Comparison of ENCODE assay signal across 13 cellular contexts in genomic region chr16:47644166-47644565, GRCh38.
A peak's percentile ranks its signal among the peaks of the same experiment; 100 is the strongest.
DNase-seq lines count a peak whose midpoint lies in the region; ATAC-seq, FAIRE-seq and TF ChIP-seq lines count a peak whose summit lies in the region.
"Had no signal": no experiment of that assay in that cellular context is flagged by ENCODE, and none has a peak within 500 bp of the region (broad histone marks: within the 10 kb centered on the region; RNA-seq: fewer than 3 reads in every experiment).

No MANE protein-coding gene starts in this region.

- H3K9me3 Mint-ChIP-seq in chondrocyte (ENCODE audit: low read depth) = no peaks in the 10 kb centered on the region
- H3K9me3 Mint-ChIP-seq in stimulated activated naive B cell treated with anti-CD40 and anti-IgM and Interleukin-4, amounts not matched to agents 10 μg/mL and 1 μg/mL and 100 μg/mL, for 72 hours = peaks cover 0 to 2% of the 10 kb centered on the region in 2 donors

- in situ Hi-C loops in HepG2 (cut with HindIII; ENCODE audit: extremely low pct_ligation_motif_present, low pct_unique_long_range_greater_than_20kb) = no loop called here

- H3K9ac ChIP-seq in HepG2 (ENCODE audit: insufficient read depth, low read depth, low read length) = no peak overlapping the region

- DNase-seq in AG10803 (ENCODE audit: low read depth) = peak; percentile 87
- DNase-seq in LHCN-M2 (ENCODE audit: low read depth) = peak; percentile 77
- DNase-seq in chondrocyte (ENCODE audit: low spot score) = no peak
- DNase-seq in HepG2 (ENCODE audit: low spot score) = no peak
- no peak for DNase-seq in stimulated activated naive B cell treated with anti-CD40 and anti-IgM and Interleukin-4, amounts not matched to agents 10 μg/mL and 1 μg/mL and 100 μg/mL, for 72 hours
- DNase-seq in NCI-H1048 (lab: John Stamatoyannopoulos, UW) = no peak
- DNase-seq: activated T-cell treated with anti-CD3 and anti-CD28 coated beads, Interleukin-2, amount 50 U/mL, for 24 hours; cortex of kidney; Karpas-422; NCI-H774 had no signal

- POLR2A ChIA-PET in HepG2 (lab: Yijun Ruan, JAX) = no interaction called here

- no TSS peak for BruUV-seq in HepG2 (replicated peaks; lab: Mats Ljungman, UMichigan)

- ATAC-seq in HepG2 (no peak), GM21515 (IDR thresholded peaks at IDR 0.05; ENCODE audit: unreplicated experiment) (no peak), GM19467 (IDR thresholded peaks at IDR 0.05; ENCODE audit: unreplicated experiment) (no peak)
- ATAC-seq in stimulated activated naive B cell treated with anti-CD40 and anti-IgM and Interleukin-4, amounts not matched to agents 10 μg/mL and 1 μg/mL and 100 μg/mL, for 72 hours (replicated peaks) = no peak

- H3K36me3 Mint-ChIP-seq in chondrocyte (ENCODE audit: low read depth) = peaks cover 2% of the 10 kb centered on the region
- peaks cover 28 to 45% of the 10 kb centered on the region in 2 donors for H3K36me3 Mint-ChIP-seq in stimulated activated naive B cell treated with anti-CD40 and anti-IgM and Interleukin-4, amounts not matched to agents 10 μg/mL and 1 μg/mL and 100 μg/mL, for 72 hours

- TF ChIP-seq EP300 in HepG2 (IDR thresholded peaks at IDR 0.05; ENCODE audit: low read depth in 2 of 2, low read length in 2 of 2) = no peak
- TF ChIP-seq EP300 in HepG2 (CRISPR knock-in tag; IDR thresholded peaks at IDR 0.05; ENCODE audit: borderline replicate concordance) = no peak

- H3K4me1 Mint-ChIP-seq in chondrocyte (ENCODE audit: low read depth) = peaks cover 20% of the 10 kb centered on the region
- no peaks in the 10 kb centered on the region for H3K4me1 Mint-ChIP-seq in stimulated activated naive B cell treated with anti-CD40 and anti-IgM and Interleukin-4, amounts not matched to agents 10 μg/mL and 1 μg/mL and 100 μg/mL, for 72 hours

- no peaks in the 10 kb centered on the region for H3K27me3 Mint-ChIP-seq in chondrocyte (ENCODE audit: low read depth)
- no peaks in the 10 kb centered on the region for H3K27me3 Mint-ChIP-seq in stimulated activated naive B cell treated with anti-CD40 and anti-IgM and Interleukin-4, amounts not matched to agents 10 μg/mL and 1 μg/mL and 100 μg/mL, for 72 hours
- H3K27me3 Mint-ChIP-seq: activated T-cell treated with anti-CD3 and anti-CD28 coated beads, Interleukin-2, amount 50 U/mL, for 24 hours had no signal

- no peak for TF ChIP-seq CTCF in AG10803 (conservative IDR thresholded peaks at IDR 0.05; ENCODE audit: low read length)
- no peak for TF ChIP-seq CTCF in chondrocyte (IDR thresholded peaks at IDR 0.05)
- no peak for TF ChIP-seq CTCF in HepG2 (CRISPR knock-in tag; IDR thresholded peaks at IDR 0.05)

- intact Hi-C loops in HepG2 (cut with micrococcal nuclease; ENCODE audit: unreplicated experiment) = no loop called here

- H3K9me3 ChIP-seq in HepG2 (ENCODE audit: low read length) = no peaks in the 10 kb centered on the region

- H3K4me2 ChIP-seq in HepG2 (ENCODE audit: low read depth, low read length) = no peak overlapping the region

- no peaks in the 10 kb centered on the region for H4K20me1 ChIP-seq in HepG2 (ENCODE audit: insufficient read depth, low read length)

- TF ChIP-seq POLR2A in HepG2 (IDR thresholded peaks at IDR 0.05; ENCODE audit: insufficient read depth in 1 of 2, low read depth in 2 of 2, low read length in 2 of 2) = no peak

- H3K4me1 ChIP-seq in HepG2 (ENCODE audit: insufficient read depth, low read length) = no peaks in the 10 kb centered on the region

- no peaks in the 10 kb centered on the region for H3K27me3 ChIP-seq in HepG2 (ENCODE audit: control insufficient read depth in 1 of 2, insufficient read depth in 2 of 2, low read length in 2 of 2)

- no peak for TF ChIP-seq RAD21 in HepG2 (CRISPR knock-in tag; IDR thresholded peaks at IDR 0.05)

- H3K27ac ChIP-seq in HepG2 (ENCODE audit: extremely low read length, insufficient read depth, low read length) = no peak overlapping the region

- H3K79me2 ChIP-seq in HepG2 (ENCODE audit: insufficient read depth, low read length) = no peaks in the 10 kb centered on the region

- H2AFZ ChIP-seq in HepG2 (ENCODE audit: low read length) = no peak overlapping the region

- CTCF ChIA-PET in HepG2 (lab: Yijun Ruan, JAX; ENCODE audit: low intra/inter-chr PET ratio, low total read pairs) = no interaction called here

- peak overlapping the region; percentile 36 for H3K27ac Mint-ChIP-seq in chondrocyte (ENCODE audit: unreplicated experiment)
- no peak overlapping the region for H3K27ac Mint-ChIP-seq in stimulated activated naive B cell treated with anti-CD40 and anti-IgM and Interleukin-4, amounts not matched to agents 10 μg/mL and 1 μg/mL and 100 μg/mL, for 72 hours
- H3K27ac Mint-ChIP-seq: activated T-cell treated with anti-CD3 and anti-CD28 coated beads, Interleukin-2, amount 50 U/mL, for 24 hours had no signal

- H3K4me3 ChIP-seq in AG10803 (ENCODE audit: low read length) (no peak overlapping the region), HepG2 (replicated peaks in 1 of 3; ENCODE audit: insufficient read depth in 1 of 3, low read depth in 2 of 3, low read length in 3 of 3) (no peak overlapping the region)

- no peak overlapping the region for H3K4me3 Mint-ChIP-seq in chondrocyte (ENCODE audit: unreplicated experiment)
- H3K4me3 Mint-ChIP-seq in stimulated activated naive B cell treated with anti-CD40 and anti-IgM and Interleukin-4, amounts not matched to agents 10 μg/mL and 1 μg/mL and 100 μg/mL, for 72 hours = no peak overlapping the region
- H3K4me3 Mint-ChIP-seq: activated T-cell treated with anti-CD3 and anti-CD28 coated beads, Interleukin-2, amount 50 U/mL, for 24 hours had no signal

- WGBS in HepG2 (ENCODE audit: low lambda C conversion rate) = 92% methylated on average over 2 of the region's 2 CpGs

- no peak for FAIRE-seq in HepG2 (lab: Jason Lieb, UNC)
- FAIRE-seq: GM18507 had no signal

- H3K36me3 ChIP-seq in HepG2 (replicated peaks in 1 of 2; ENCODE audit: control insufficient read depth in 1 of 2, insufficient read depth in 2 of 2, low read length in 2 of 2) = peaks cover 9 to 25% of the 10 kb centered on the region in 2 experiments; a peak in 4 of 5 replicates

TF ChIP-seq in HepG2, 621 proteins besides CTCF, POLR2A, EP300 and RAD21:
- TF ChIP-seq ZNF256 (CRISPR knock-in tag; conservative IDR thresholded peaks at IDR 0.05) (no peak), PHF5A (CRISPR knock-in tag; IDR thresholded peaks at IDR 0.05; ENCODE audit: low read depth, unreplicated experiment) (no peak), SMAD3 (CRISPR knock-in tag; IDR thresholded peaks at IDR 0.05) (no peak), ZNF205 (CRISPR knock-in tag; IDR thresholded peaks at IDR 0.05) (peak; percentile 88), MAFF (IDR thresholded peaks at IDR 0.05; ENCODE audit: low read depth, low read length) (0 out of 2 replicates have a peak, but pooled peaks have one; percentile 3)

Comparison
In these comparisons a context has a peak if more than half of its experiments do, and no peak if none do; other contexts are left out.
1. DNase-seq: peak in AG10803 (single experiment) and LHCN-M2 (single experiment); none in chondrocyte (single experiment), HepG2 (single experiment), stimulated activated naive B cell treated with anti-CD40 and anti-IgM and Interleukin-4, amounts not matched to agents 10 μg/mL and 1 μg/mL and 100 μg/mL, for 72 hours (single experiment) and NCI-H1048 (single experiment).